In genomic region chr10:8398771-8399170, GRCh38 we compare ENCODE assay signal across 23 cellular contexts.
A peak's percentile ranks its signal among the peaks of the same experiment; 100 is the strongest.
DNase-seq lines count a peak whose midpoint lies in the region; ATAC-seq, FAIRE-seq and TF ChIP-seq lines count a peak whose summit lies in the region.
"Had no signal": no experiment of that assay in that cellular context is flagged by ENCODE, and none has a peak within 500 bp of the region (broad histone marks: within the 10 kb centered on the region; RNA-seq: fewer than 3 reads in every experiment).

No MANE protein-coding gene starts in this region.

- POLR2A ChIA-PET in A549 (lab: Yijun Ruan, JAX): no interaction called here

- FAIRE-seq in A549 (lab: Jason Lieb, UNC): peak; percentile 84
- FAIRE-seq: D721Med, G401.6, GM12891, GM19239 had no signal

- DNase-seq in A549 (ENCODE audit: low read depth in 1 of 2, low spot score in 1 of 2) (no peak), NCI-H226 (peak; percentile 58), T-helper 17 cell (no peak), fibroblast of the aortic adventitia (ENCODE audit: low read depth) (peak; percentile 19), ureter (ENCODE audit: low spot score) (no peak)
- DNase-seq in activated effector memory CD4-positive, alpha-beta T cell treated with Interleukin-2 at 50 U/mL for 16 hours: no peak
- DNase-seq: ACHN; BE2C; C1 segment of cervical spinal cord; Caco-2; Calu3; CD4-positive, CD25-positive, alpha-beta regulatory T cell; CD8-positive, alpha-beta T cell; DMS79 treated with DMSO at 0.1 percent for 48 hours; GF-D8 had no signal

- no peak for TF ChIP-seq EP300 in A549 (IDR thresholded peaks at IDR 0.05)

- no peaks in the 10 kb centered on the region for H3K27me3 Mint-ChIP-seq in T-helper 17 cell

- WGBS in A549 (ENCODE audit: missing lambda C conversion rate): 81% methylated on average over 1 of the region's 1 CpG

- H3K36me3 Mint-ChIP-seq in T-helper 17 cell (ENCODE audit: low read depth): no peaks in the 10 kb centered on the region
- H3K36me3 Mint-ChIP-seq: CD14-positive monocyte; CD8-positive, alpha-beta T cell had no signal

- ATAC-seq in A549 (no peak), T-helper 17 cell (no peak), GM21526 (IDR thresholded peaks at IDR 0.05; ENCODE audit: low FRiP score, unreplicated experiment) (no peak)
- ATAC-seq: CD8-positive, alpha-beta T cell had no signal

- peaks cover 53% of the 10 kb centered on the region for H3K4me1 Mint-ChIP-seq in T-helper 17 cell
- H3K4me1 Mint-ChIP-seq: CD14-positive monocyte had no signal

- H3K4me3 ChIP-seq in A549 (no peak overlapping the region), fibroblast of the aortic adventitia (ENCODE audit: low read depth, low read length) (no peak overlapping the region)
- H3K4me3 ChIP-seq: BLaER1 had no signal

- CTCF ChIA-PET in A549 (lab: Yijun Ruan, JAX): interaction anchor here (1.3 kb wide), 1 partner anchor 10 kb away, joined by 4 read pairs; no protein-coding TSS in a partner anchor

- peak overlapping the region; percentile 99 for H3K27ac Mint-ChIP-seq in T-helper 17 cell
- H3K27ac Mint-ChIP-seq: CD14-positive monocyte; CD8-positive, alpha-beta T cell had no signal

- H3K4me3 Mint-ChIP-seq in T-helper 17 cell: no peak overlapping the region
- H3K4me3 Mint-ChIP-seq: CD14-positive monocyte; CD4-positive, CD25-positive, alpha-beta regulatory T cell; CD8-positive, alpha-beta T cell had no signal

- no peak for TF ChIP-seq POLR2A in A549 (IDR thresholded peaks at IDR 0.05; ENCODE audit: low read length)

- TF ChIP-seq RAD21 in A549 (conservative IDR thresholded peaks at IDR 0.05 in 1 of 2, IDR thresholded peaks at IDR 0.05 in 1 of 2): no peak

- H3K4me1 ChIP-seq in A549: 0 out of 3 replicates have a peak, but pooled peaks cover under 1% of the 10 kb centered on the region
- H3K4me1 ChIP-seq: BE2C, Caco-2 had no signal

- no peak overlapping the region for H3K27ac ChIP-seq in A549
- H3K27ac ChIP-seq: 22Rv1, BLaER1 had no signal

- TF ChIP-seq CTCF in A549 (IDR thresholded peaks at IDR 0.05) (no peak), fibroblast of the aortic adventitia (IDR thresholded peaks at IDR 0.05; ENCODE audit: insufficient read depth, low read length) (no peak)

- H3K4me2 ChIP-seq in A549: no peak overlapping the region
- H3K4me2 ChIP-seq: BLaER1 had no signal

- H3K9me3 ChIP-seq in A549 (no peaks in the 10 kb centered on the region), T-helper 17 cell (ENCODE audit: control insufficient read depth, low read length, poor library complexity, severe bottlenecking) (no peaks in the 10 kb centered on the region)
- H3K9me3 ChIP-seq: BE2C, BLaER1, Caco-2 had no signal

TF ChIP-seq in A549, 52 proteins besides CTCF, POLR2A, EP300 and RAD21:
- TF ChIP-seq TFCP2L1 (CRISPR knock-in tag; IDR thresholded peaks at IDR 0.05): no peak
- TF ChIP-seq POLR2AphosphoS2 (conservative IDR thresholded peaks at IDR 0.05; ENCODE audit: low read length): no peak
- TF ChIP-seq HMGXB4 (CRISPR knock-in tag; IDR thresholded peaks at IDR 0.05; ENCODE audit: borderline replicate concordance): no peak
- no peak for TF ChIP-seq RARB (CRISPR knock-in tag; IDR thresholded peaks at IDR 0.05)
- TF ChIP-seq CBX2 (IDR thresholded peaks at IDR 0.05; ENCODE audit: borderline replicate concordance, low read depth): no peak
- TF ChIP-seq SREBF2 (IDR thresholded peaks at IDR 0.05): no peak
- no peak for TF ChIP-seq ELK1 (IDR thresholded peaks at IDR 0.05; ENCODE audit: low read depth, low read length)
- no peak for TF ChIP-seq JUNB (IDR thresholded peaks at IDR 0.05)
- TF ChIP-seq ZNF302 (CRISPR knock-in tag; IDR thresholded peaks at IDR 0.05): no peak
- TF ChIP-seq, protein P1, sequence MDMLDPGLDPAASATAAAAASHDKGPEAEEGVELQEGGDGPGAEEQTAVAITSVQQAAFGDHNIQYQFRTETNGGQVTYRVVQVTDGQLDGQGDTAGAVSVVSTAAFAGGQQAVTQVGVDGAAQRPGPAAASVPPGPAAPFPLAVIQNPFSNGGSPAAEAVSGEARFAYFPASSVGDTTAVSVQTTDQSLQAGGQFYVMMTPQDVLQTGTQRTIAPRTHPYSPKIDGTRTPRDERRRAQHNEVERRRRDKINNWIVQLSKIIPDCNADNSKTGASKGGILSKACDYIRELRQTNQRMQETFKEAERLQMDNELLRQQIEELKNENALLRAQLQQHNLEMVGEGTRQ (IDR thresholded peaks at IDR 0.05): no peak
- TF ChIP-seq TP53 (CRISPR knock-in tag; IDR thresholded peaks at IDR 0.05): no peak
- no peak for TF ChIP-seq ZSCAN20 (CRISPR knock-in tag; IDR thresholded peaks at IDR 0.05)
- TF ChIP-seq HOXB13 (CRISPR knock-in tag; IDR thresholded peaks at IDR 0.05; ENCODE audit: low read depth): no peak

Comparison
In these comparisons a context has a peak if more than half of its experiments do, and no peak if none do; other contexts are left out.
1. DNase-seq: peak in NCI-H226 (single experiment) and fibroblast of the aortic adventitia (single experiment); none in A549 (0 of 2), T-helper 17 cell (0 of 3), ureter (single experiment) and activated effector memory CD4-positive, alpha-beta T cell treated with Interleukin-2 at 50 U/mL for 16 hours (single experiment).